22 cellular contexts compared by ENCODE assay signal in the genomic region with DNA sequence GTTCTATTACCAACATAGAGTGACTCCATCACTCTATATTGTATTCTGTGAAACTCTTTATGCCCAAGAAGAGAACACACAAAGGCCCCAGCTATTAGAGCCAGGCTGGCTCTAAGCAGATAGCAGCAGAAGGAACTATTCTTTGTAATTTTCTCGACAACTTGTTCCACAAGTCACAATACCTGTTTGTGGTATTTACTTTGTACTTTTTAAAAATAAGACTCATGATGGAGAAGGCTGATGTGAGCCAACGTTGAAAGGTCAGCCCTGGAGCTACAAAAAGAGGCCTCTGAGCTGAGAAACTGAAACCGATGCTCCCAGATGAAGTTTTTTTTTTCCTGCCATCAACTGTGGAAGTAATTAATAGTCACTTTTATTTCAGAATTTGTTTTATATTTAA.
DNase-seq lines count a peak whose midpoint lies in the region; ATAC-seq, FAIRE-seq and TF ChIP-seq lines count a peak whose summit lies in the region.
"Had no signal": no experiment of that assay in that cellular context is flagged by ENCODE, and none has a peak within 500 bp of the region (broad histone marks: within the 10 kb centered on the region; RNA-seq: fewer than 3 reads in every experiment).

No MANE protein-coding gene starts in this region.

- H2BK5ac ChIP-seq in H1 (ENCODE audit: low read depth, low read length): 0 out of 2 replicates have a peak overlapping the region, but pooled peaks have one; percentile 77

- no peak for TF ChIP-seq RAD21 in H1 (IDR thresholded peaks at IDR 0.05 in 1 of 2, conservative IDR thresholded peaks at IDR 0.05 in 1 of 2; ENCODE audit: low read depth in 2 of 2, low read length in 2 of 2)

- H3K79me1 ChIP-seq in H1 (ENCODE audit: low read depth, low read length): peaks cover 10% of the 10 kb centered on the region

- 0 out of 2 replicates have a peak overlapping the region, but pooled peaks have one; percentile 8 for H2BK20ac ChIP-seq in H1 (ENCODE audit: low read length)

- peaks cover 14 to 97% of the 10 kb centered on the region in 2 experiments for H3K79me2 ChIP-seq in H1 (ENCODE audit: control insufficient read depth in 1 of 2, insufficient read depth in 2 of 2, low read length in 2 of 2)

- no peak for TF ChIP-seq EP300 in H1 (IDR thresholded peaks at IDR 0.05; ENCODE audit: borderline replicate concordance in 1 of 2, low read depth in 2 of 2, low read length in 2 of 2)

- ATAC-seq in heart right ventricle: no peak
- no peak for ATAC-seq in HG03095 (IDR thresholded peaks at IDR 0.05; ENCODE audit: unreplicated experiment)
- ATAC-seq in left lobe of liver: no peak
- ATAC-seq: activated naive CD4-positive, alpha-beta T cell treated with anti-CD3 and anti-CD28 coated beads, Interleukin-2, amount 50 U/mL, for 72 hours; activated T-cell treated with anti-CD3 and anti-CD28 coated beads, Interleukin-2, amount 50 U/mL, for 72 hours; naive thymus-derived CD4-positive, alpha-beta T cell; T-helper 17 cell had no signal

- H4K20me1 ChIP-seq in H1 (replicated peaks in 1 of 2; ENCODE audit: control insufficient read depth in 1 of 2, insufficient read depth in 2 of 2, low read length in 2 of 2): peaks cover 0 to 2% of the 10 kb centered on the region in 2 experiments

- H3K27ac ChIP-seq in left ventricle myocardium inferior (replicated peaks) (peak overlapping the region; percentile 25), heart right ventricle (peak overlapping the region in 5 of 10 donors; percentile 27 to 44 (median 35)), H1 (ENCODE audit: low read depth, low read length) (peak overlapping the region; percentile 94), vagina (peak overlapping the region; percentile 81)
- H3K27ac ChIP-seq: brain microvascular endothelial cell had no signal

- H3K23ac ChIP-seq in H1 (ENCODE audit: insufficient read length): no peak overlapping the region

- H4K5ac ChIP-seq in H1 (ENCODE audit: insufficient read length, low read depth, low read length): no peak overlapping the region

- no peak for TF ChIP-seq CTCF in left ventricle myocardium inferior (IDR thresholded peaks at IDR 0.05; ENCODE audit: borderline replicate concordance)
- no peak for TF ChIP-seq CTCF in heart right ventricle (IDR thresholded peaks at IDR 0.05)
- TF ChIP-seq CTCF in H1 (IDR thresholded peaks at IDR 0.05; ENCODE audit: control extremely low read depth in 1 of 3, insufficient read depth in 1 of 3, low read depth in 1 of 3, low read length in 3 of 3): no peak
- TF ChIP-seq CTCF in vagina (IDR thresholded peaks at IDR 0.05): no peak

- peak overlapping the region in 1 of 2 experiments; percentile 45; a peak in 1 of 4 replicates for H3K4me2 ChIP-seq in H1 (ENCODE audit: insufficient read depth in 1 of 2, low read depth in 2 of 2, low read length in 2 of 2)

- H3K18ac ChIP-seq in H1 (ENCODE audit: extremely low read depth, low read length): no peak overlapping the region

- no peaks in the 10 kb centered on the region for H3K27me3 ChIP-seq in left ventricle myocardium inferior (ENCODE audit: low read depth)
- H3K27me3 ChIP-seq in heart right ventricle: no peaks in the 10 kb centered on the region
- no peaks in the 10 kb centered on the region for H3K27me3 ChIP-seq in H1 (replicated peaks in 1 of 4; ENCODE audit: control insufficient read depth in 3 of 4, extremely low read depth in 1 of 4, insufficient read depth in 3 of 4, low read length in 3 of 4)
- H3K27me3 ChIP-seq in mucosa of stomach (ENCODE audit: control insufficient read depth, insufficient read depth, low read length): no peaks in the 10 kb centered on the region
- no peaks in the 10 kb centered on the region for H3K27me3 ChIP-seq in vagina
- H3K27me3 ChIP-seq: brain microvascular endothelial cell had no signal

- H3K4me1 ChIP-seq in left ventricle myocardium inferior (peaks cover 94% of the 10 kb centered on the region), heart right ventricle (peaks cover 2 to 78% (median 52%) of the 10 kb centered on the region in 9 donors), H1 (replicated peaks in 1 of 4; ENCODE audit: control insufficient read depth in 3 of 4, insufficient read depth in 4 of 4, low read length in 3 of 4) (peaks cover 35 to 58% (median 47%) of the 10 kb centered on the region in 4 experiments), mucosa of stomach (ENCODE audit: control insufficient read depth, insufficient read depth, low read length) (peaks cover 36% of the 10 kb centered on the region), vagina (peaks cover 50% of the 10 kb centered on the region)

- no peak overlapping the region for H3K4ac ChIP-seq in H1 (replicated peaks; ENCODE audit: insufficient read length, low read depth, low read length)

- no peak overlapping the region for H3K56ac ChIP-seq in H1 (replicated peaks; ENCODE audit: insufficient read length, low read depth, low read length)

- no peak overlapping the region for H2AFZ ChIP-seq in H1 (ENCODE audit: low read length)

- POLR2A ChIA-PET in H1 (lab: Charles Lee; ENCODE audit: partially characterized antibody): interaction anchor here (1.1 to 2.6 kb wide), 4 partner anchors 14 to 67 kb away, joined by 3 to 11 read pairs (median 6); no protein-coding TSS in a partner anchor

- no peak overlapping the region for H3K14ac ChIP-seq in H1 (ENCODE audit: insufficient read length)

- no peak overlapping the region for H4K8ac ChIP-seq in H1 (ENCODE audit: extremely low read depth, insufficient read depth, low read length)

- H3K23me2 ChIP-seq in H1 (ENCODE audit: low read depth, low read length): no peaks in the 10 kb centered on the region; the same call in 1 of the 2 replicates

- no peak overlapping the region for H2BK15ac ChIP-seq in H1 (ENCODE audit: low read length)

- no peak overlapping the region for H2BK12ac ChIP-seq in H1 (ENCODE audit: low read depth, low read length)

- no peaks in the 10 kb centered on the region for H3K36me3 ChIP-seq in left ventricle myocardium inferior
- H3K36me3 ChIP-seq in heart right ventricle: no peaks in the 10 kb centered on the region
- H3K36me3 ChIP-seq in H1 (ENCODE audit: control insufficient read depth in 2 of 4, insufficient read depth in 4 of 4, low read length in 3 of 4): 0 out of 8 replicates have a peak, but pooled peaks cover 0 to 5% (median 0%) of the 10 kb centered on the region in 4 experiments
- H3K36me3 ChIP-seq in mucosa of stomach (ENCODE audit: control insufficient read depth, insufficient read depth, low read length): no peaks in the 10 kb centered on the region
- no peaks in the 10 kb centered on the region for H3K36me3 ChIP-seq in vagina
- H3K36me3 ChIP-seq: brain microvascular endothelial cell had no signal

- DNase-seq in left ventricle myocardium inferior: no peak
- no peak for DNase-seq in heart right ventricle
- DNase-seq in H1 (ENCODE audit: low read depth in 1 of 2, low spot score in 2 of 2): no peak
- DNase-seq in vagina (ENCODE audit: extremely low spot score in 2 of 2): no peak
- no peak for DNase-seq in stimulated activated naive CD4-positive, alpha-beta T cell (lab: John Stamatoyannopoulos, UW)
- no peak for DNase-seq in left lobe of liver (ENCODE audit: low spot score)
- DNase-seq: activated CD4-positive, CD25-positive, alpha-beta regulatory T cell; activated T-cell treated with anti-CD3 and anti-CD28 coated beads, Interleukin-2, amount 50 U/mL, for 72 hours; brain microvascular endothelial cell; GDM1; immature natural killer cell; KG1; naive thymus-derived CD4-positive, alpha-beta T cell; NCI-H1092 treated with DMSO at 0.1 percent for 48 hours; NCI-H2081; NCI-H526; SHP77 treated with DMSO at 0.1 percent for 48 hours; T-helper 17 cell had no signal

- no peak overlapping the region for H4K91ac ChIP-seq in H1 (replicated peaks; ENCODE audit: insufficient read length, low read length)

- TF ChIP-seq POLR2A in H1 (IDR thresholded peaks at IDR 0.05; ENCODE audit: control extremely low read depth in 1 of 2, low read depth in 2 of 2, low read length in 2 of 2) (no peak), vagina (IDR thresholded peaks at IDR 0.05) (no peak)

- no peak overlapping the region for H2AK5ac ChIP-seq in H1 (ENCODE audit: low read depth, low read length)

- no peak overlapping the region for H3K4me3 ChIP-seq in left ventricle myocardium inferior
- H3K4me3 ChIP-seq in heart right ventricle: no peak overlapping the region
- no peak overlapping the region for H3K4me3 ChIP-seq in H1 (ENCODE audit: extremely low read depth in 1 of 4, insufficient read depth in 2 of 4, low read depth in 3 of 4, low read length in 4 of 4)
- H3K4me3 ChIP-seq in mucosa of stomach (ENCODE audit: low read length): no peak overlapping the region
- no peak overlapping the region for H3K4me3 ChIP-seq in vagina
- H3K4me3 ChIP-seq: lung had no signal

- H3K9me3 ChIP-seq in left ventricle myocardium inferior (replicated peaks): no peaks in the 10 kb centered on the region
- H3K9me3 ChIP-seq in heart right ventricle: peaks cover 0 to 7% (median 0%) of the 10 kb centered on the region in 11 donors
- H3K9me3 ChIP-seq in H1 (ENCODE audit: insufficient read depth in 2 of 2, low read depth in 1 of 2, low read length in 1 of 2): no peaks in the 10 kb centered on the region
- H3K9me3 ChIP-seq in mucosa of stomach (ENCODE audit: control insufficient read depth, low read length): no peaks in the 10 kb centered on the region
- no peaks in the 10 kb centered on the region for H3K9me3 ChIP-seq in vagina

- no peak for FAIRE-seq in H1 (lab: Jason Lieb, UNC)

- peak overlapping the region in 1 of 4 experiments; percentile 60; a peak in 2 of 7 replicates for H3K9ac ChIP-seq in H1 (replicated peaks in 1 of 4; ENCODE audit: extremely low read depth in 1 of 4, low read depth in 3 of 4, low read length in 3 of 4)
- H3K9ac ChIP-seq in mucosa of stomach (ENCODE audit: low read length): peak overlapping the region; percentile 30

- 51% methylated on average over 3 of the region's 3 CpGs for whole genome bisulfite sequencing in heart right ventricle, 2 donors
- 84% methylated on average over 3 of the region's 3 CpGs; no CpG with 5 or more reads in 1 of the 2 experiments for WGBS in H1 (ENCODE audit: extremely low coverage in 1 of 2, insufficient coverage in 1 of 2, insufficient read length in 1 of 2, insufficient replicate concordance in 2 of 2, low coverage in 1 of 2, low lambda C conversion rate in 2 of 2, missing lambda C conversion rate in 1 of 2), 2 experiments

- CTCF ChIA-PET in H1 (lab: Charles Lee; ENCODE audit: partially characterized antibody): interaction anchor here (1.4 to 2.3 kb wide), 2 partner anchors 16 to 71 kb away, joined by 4 to 5 read pairs; no protein-coding TSS in a partner anchor

- H2BK120ac ChIP-seq in H1 (replicated peaks; ENCODE audit: low read depth, low read length): no peak overlapping the region

- intact Hi-C loops in left ventricle myocardium inferior (cut with micrococcal nuclease): no loop called here
- intact Hi-C loops in heart right ventricle (cut with DNase I): loop anchor here in 3 of 10 donors (5.0 to 10.0 kb wide), 2 partner anchors 63 to 70 kb away; a partner anchor contains a TSS
- intact Hi-C loops in vagina (cut with DNase I): no loop called here

TF ChIP-seq in H1, 55 proteins besides CTCF, POLR2A, EP300 and RAD21 (continues in another document):
- TF ChIP-seq NRF1 (IDR thresholded peaks at IDR 0.05; ENCODE audit: low read depth, low read length) (no peak), SIRT6 (IDR thresholded peaks at IDR 0.05; ENCODE audit: low read length) (no peak), CEBPB (IDR thresholded peaks at IDR 0.05; ENCODE audit: low read depth, low read length) (no peak), TCF12 (IDR thresholded peaks at IDR 0.05; ENCODE audit: low read depth, low read length) (no peak)
